ENCODE assay signal across 23 cellular contexts in genomic region chr5:16681761-16682335, GRCh38.
DNase-seq lines count a peak whose midpoint lies in the region; ATAC-seq, FAIRE-seq and TF ChIP-seq lines count a peak whose summit lies in the region.
"Had no signal": no experiment of that assay in that cellular context is flagged by ENCODE, and none has a peak within 500 bp of the region (broad histone marks: within the 10 kb centered on the region; RNA-seq: fewer than 3 reads in every experiment).

No MANE protein-coding gene starts in this region.

- DNase-seq in Caki2 (ENCODE audit: low read depth), result peak; percentile 85
- no peak for DNase-seq in K562 (ENCODE audit: extremely low read depth in 1 of 4, low spot score in 3 of 4)
- DNase-seq in left kidney (ENCODE audit: low read depth, low spot score), result peak; percentile 76
- DNase-seq in DMS79 treated with DMSO at 0.1 percent for 48 hours (lab: John Stamatoyannopoulos, UW), result no peak
- no peak for DNase-seq in activated naive CD4-positive, alpha-beta T cell treated with anti-CD3 and anti-CD28 coated beads, Interleukin-2, amount 50 U/mL, for 16 hours
- DNase-seq in activated CD8-positive, alpha-beta T cell treated with anti-CD3 and anti-CD28 coated beads for 36 hours, result no peak
- DNase-seq: 8988T, DMS153, HFFc6, IMR-90, NCI-H1048, NCI-H1694, NCI-H2029 treated with DMSO at 0.1 percent for 48 hours, NCI-H226, NCI-H510A, NCI-H69, SHP77 had no signal

- BruUV-seq in K562 (replicated peaks; lab: Mats Ljungman, UMichigan), result no TSS peak

- H3K4me1 ChIP-seq in K562 (replicated peaks in 1 of 2; ENCODE audit: control insufficient read depth in 2 of 2, insufficient read depth in 2 of 2, low read length in 2 of 2) (no peaks in the 10 kb centered on the region), parathyroid adenoma (peaks cover 7% of the 10 kb centered on the region)
- H3K4me1 ChIP-seq: HAP-1 had no signal

- H3K9me3 ChIP-seq in K562 (replicated peaks; ENCODE audit: control insufficient read depth, insufficient read depth, low read depth, low read length), result no peaks in the 10 kb centered on the region
- no peaks in the 10 kb centered on the region for H3K9me3 ChIP-seq in parathyroid adenoma (ENCODE audit: control insufficient read depth, low read length)
- H3K9me3 ChIP-seq: HAP-1 had no signal

- CTCF ChIA-PET in K562 (lab: Yijun Ruan, JAX; ENCODE audit: low intra/inter-chr PET ratio), result no interaction called here
- CTCF ChIA-PET in activated CD8-positive, alpha-beta T cell treated with anti-CD3 and anti-CD28 coated beads for 36 hours (lab: Charles Lee), result interaction anchor here (1.1 to 1.7 kb wide), 2 partner anchors 8 to 96 kb away, joined by 3 to 5 read pairs; no protein-coding TSS in a partner anchor

- H3K9ac ChIP-seq in K562 (ENCODE audit: insufficient read depth in 1 of 2, low read depth in 2 of 2, low read length in 2 of 2), result no peak overlapping the region
- H3K9ac ChIP-seq in parathyroid adenoma, result no peak overlapping the region
- H3K9ac ChIP-seq: KMS-11 had no signal

- peak; percentile 37 for FAIRE-seq in K562 (lab: Jason Lieb, UNC)
- FAIRE-seq: GM18507 had no signal

- H3K4me2 ChIP-seq in K562 (ENCODE audit: insufficient read depth, low read length) (no peak overlapping the region), parathyroid adenoma (ENCODE audit: low read length) (peak overlapping the region; percentile 52)
- H3K4me2 ChIP-seq: KMS-11 had no signal

- TF ChIP-seq CTCF in K562 (IDR thresholded peaks at IDR 0.05 in 2 of 3, conservative IDR thresholded peaks at IDR 0.05 in 1 of 3; ENCODE audit: insufficient read depth in 2 of 3, low read depth in 1 of 3, low read length in 3 of 3), result no peak
- TF ChIP-seq CTCF in parathyroid adenoma (IDR thresholded peaks at IDR 0.05), result no peak
- no peak for TF ChIP-seq CTCF in activated CD8-positive, alpha-beta T cell treated with anti-CD3 and anti-CD28 coated beads for 36 hours (IDR thresholded peaks at IDR 0.05)

- ATAC-seq in K562, result no peak
- ATAC-seq in activated CD8-positive, alpha-beta T cell treated with anti-CD3 and anti-CD28 coated beads for 36 hours, result no peak
- ATAC-seq: Panc1 had no signal

- H3K4me1 Mint-ChIP-seq in activated CD8-positive, alpha-beta T cell treated with anti-CD3 and anti-CD28 coated beads for 36 hours (ENCODE audit: low read depth), result no peaks in the 10 kb centered on the region

- H4K20me1 ChIP-seq in K562 (replicated peaks; ENCODE audit: control insufficient read depth, insufficient read depth, low read length), result no peaks in the 10 kb centered on the region

- H3K27me3 ChIP-seq in K562 (ENCODE audit: control insufficient read depth in 2 of 2, insufficient read depth in 2 of 2, low read length in 2 of 2) (peaks cover 4 to 31% of the 10 kb centered on the region in 2 experiments; a peak in 4 of 5 replicates), parathyroid adenoma (ENCODE audit: control insufficient read depth, insufficient read depth, low read length) (no peaks in the 10 kb centered on the region)

- intact Hi-C loops in K562 (cut with micrococcal nuclease), result no loop called here
- intact Hi-C loops in activated CD8-positive, alpha-beta T cell treated with anti-CD3 and anti-CD28 coated beads for 36 hours (cut with micrococcal nuclease), result no loop called here

- H3K36me3 ChIP-seq in K562 (ENCODE audit: control insufficient read depth, insufficient read depth, low read length) (no peaks in the 10 kb centered on the region), parathyroid adenoma (ENCODE audit: control insufficient read depth, insufficient read depth, low read length) (no peaks in the 10 kb centered on the region)

- no peak overlapping the region for H3K27ac Mint-ChIP-seq in activated CD8-positive, alpha-beta T cell treated with anti-CD3 and anti-CD28 coated beads for 36 hours
- H3K27ac Mint-ChIP-seq: HFFc6 had no signal

- no peaks in the 10 kb centered on the region for H3K36me3 Mint-ChIP-seq in activated CD8-positive, alpha-beta T cell treated with anti-CD3 and anti-CD28 coated beads for 36 hours (ENCODE audit: low read depth)

- H3K9me1 ChIP-seq in K562 (ENCODE audit: control insufficient read depth, insufficient read depth, low read length), result no peaks in the 10 kb centered on the region

- TF ChIP-seq EP300 in K562 (IDR thresholded peaks at IDR 0.05; ENCODE audit: low read length), result no peak

- no peaks in the 10 kb centered on the region for H3K9me3 Mint-ChIP-seq in activated CD8-positive, alpha-beta T cell treated with anti-CD3 and anti-CD28 coated beads for 36 hours
- H3K9me3 Mint-ChIP-seq: HFFc6 had no signal

- H2AFZ ChIP-seq in K562 (ENCODE audit: low read depth, low read length) (no peak overlapping the region), parathyroid adenoma (no peak overlapping the region)

- TF ChIP-seq RAD21 in K562 (CRISPR knock-in tag; conservative IDR thresholded peaks at IDR 0.05 in 1 of 2, IDR thresholded peaks at IDR 0.05 in 1 of 2), result no peak

- peaks cover 3% of the 10 kb centered on the region for H3K27me3 Mint-ChIP-seq in activated CD8-positive, alpha-beta T cell treated with anti-CD3 and anti-CD28 coated beads for 36 hours

- H3K27ac ChIP-seq in K562 (ENCODE audit: extremely low read depth, low read depth, low read length), result no peak overlapping the region
- no peak overlapping the region for H3K27ac ChIP-seq in parathyroid adenoma
- H3K27ac ChIP-seq: KMS-11, RWPE1 had no signal

- H3K4me3 Mint-ChIP-seq in activated CD8-positive, alpha-beta T cell treated with anti-CD3 and anti-CD28 coated beads for 36 hours, result no peak overlapping the region
- H3K4me3 Mint-ChIP-seq: HFFc6 had no signal

- WGBS in K562 (ENCODE audit: insufficient coverage, low coverage, missing lambda C conversion rate), result 2% methylated on average over 16 of the region's 16 CpGs

- no peak overlapping the region for H3K4me3 ChIP-seq in K562
- peak overlapping the region; percentile 3 for H3K4me3 ChIP-seq in parathyroid adenoma (ENCODE audit: low read depth, low read length)
- H3K4me3 ChIP-seq: HAP-1 had no signal

- in situ Hi-C loops in Caki2 (cut with HindIII; ENCODE audit: low pct_unique_long_range_greater_than_20kb, low sequenced_read_pairs), result no loop called here
- in situ Hi-C loops in K562 (cut with MboI), result no loop called here

- no peaks in the 10 kb centered on the region for H3K79me2 ChIP-seq in K562 (ENCODE audit: control insufficient read depth, insufficient read depth, low read length)
- H3K79me2 ChIP-seq in parathyroid adenoma, result no peaks in the 10 kb centered on the region

- no peak for TF ChIP-seq POLR2A in K562 (conservative IDR thresholded peaks at IDR 0.05)

- POLR2A ChIA-PET in K562 (lab: Yijun Ruan, JAX), result no interaction called here
- POLR2A ChIA-PET in activated CD8-positive, alpha-beta T cell treated with anti-CD3 and anti-CD28 coated beads for 36 hours (lab: Charles Lee), result no interaction called here

TF ChIP-seq in K562, 482 proteins besides CTCF, POLR2A, EP300 and RAD21:
- no peak for TF ChIP-seq ZNF143 (CRISPR knock-in tag; IDR thresholded peaks at IDR 0.05)
- TF ChIP-seq EZH2 (IDR thresholded peaks at IDR 0.05; ENCODE audit: borderline replicate concordance, low read depth, low read length), result no peak
- TF ChIP-seq RBM17 (IDR thresholded peaks at IDR 0.05; ENCODE audit: borderline replicate concordance, low read depth, low read length), result no peak
- TF ChIP-seq NFE2 (IDR thresholded peaks at IDR 0.05; ENCODE audit: low read depth), result no peak
- TF ChIP-seq ZNF830 (CRISPR knock-in tag; IDR thresholded peaks at IDR 0.05), result no peak
- TF ChIP-seq MEF2D (tag; conservative IDR thresholded peaks at IDR 0.05; ENCODE audit: low read depth), result no peak

Comparison
In these comparisons a context has a peak if more than half of its experiments do, and no peak if none do; other contexts are left out.
1. DNase-seq: peak in Caki2 (single experiment) and left kidney (single experiment); none in K562 (0 of 4), DMS79 treated with DMSO at 0.1 percent for 48 hours (single experiment), activated naive CD4-positive, alpha-beta T cell treated with anti-CD3 and anti-CD28 coated beads, Interleukin-2, amount 50 U/mL, for 16 hours (single experiment) and activated CD8-positive, alpha-beta T cell treated with anti-CD3 and anti-CD28 coated beads for 36 hours (single experiment).